32 cellular contexts compared by ENCODE assay signal in the genomic region with DNA sequence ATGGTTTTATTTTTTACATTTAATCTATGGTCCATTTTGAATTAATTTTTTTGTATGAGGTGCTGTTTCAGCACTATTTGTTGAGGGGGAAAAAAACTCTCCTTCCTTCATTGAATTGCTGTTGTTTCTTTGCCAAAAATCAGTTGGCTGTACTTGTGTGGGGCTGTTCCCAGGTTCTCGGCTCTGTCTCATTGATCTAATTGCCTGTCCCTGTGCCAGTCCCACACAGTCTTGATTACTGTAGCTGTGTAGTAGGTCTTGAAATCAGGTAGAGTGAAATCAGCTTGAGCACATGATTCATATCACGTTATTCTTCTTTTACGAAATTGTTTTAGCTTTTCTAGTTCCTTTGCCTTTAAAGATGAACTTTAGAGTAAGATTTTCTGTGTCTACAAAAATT.
"Had no signal": no experiment of that assay in that cellular context is flagged by ENCODE, and none has a peak within 500 bp of the region (broad histone marks: within the 10 kb centered on the region; RNA-seq: fewer than 3 reads in every experiment).

No MANE protein-coding gene starts in this region.

- ATAC-seq: effector memory CD8-positive, alpha-beta T cell; heart right ventricle; left colon; left ventricle myocardium superior; natural killer cell; psoas muscle; right cardiac atrium; stimulated activated naive B cell treated with anti-CD40 and anti-IgM and Interleukin-4, amounts not matched to agents 10 μg/mL and 1 μg/mL and 100 μg/mL, for 72 hours; upper lobe of right lung had no signal

- DNase-seq: dermis blood vessel endothelial cell; effector memory CD8-positive, alpha-beta T cell; erythroblast; esophagus squamous epithelium; foreskin melanocyte; glutamatergic neuron; heart right ventricle; hypothalamus; immature natural killer cell; islet precursor cell; kidney glomerular epithelial cell; left colon; left ventricle myocardium superior; lower lobe of right lung; natural killer cell; occipital lobe; ovary; posterior cingulate gyrus; psoas muscle; spleen; stimulated activated CD4-positive, alpha-beta T cell treated with anti-CD3 and anti-CD28 coated beads, Interleukin-4, amount 100 ng/mL, for 4 hours; stimulated activated naive B cell treated with anti-CD40 and anti-IgM and Interleukin-4, amounts not matched to agents 10 μg/mL and 1 μg/mL and 100 μg/mL, for 72 hours; transverse colon; upper lobe of right lung; uterus had no signal

- H3K9me3 ChIP-seq: esophagus squamous epithelium, lower lobe of right lung, ovary, psoas muscle, spleen, thoracic aorta, transverse colon, upper lobe of right lung, uterus had no signal

- H3K27ac ChIP-seq: coronary artery, esophagus squamous epithelium, heart right ventricle, lower lobe of right lung, ovary, psoas muscle, skin epidermis, spleen, thoracic aorta, transverse colon, upper lobe of right lung, uterus had no signal

- H3K4me3 Mint-ChIP-seq: effector memory CD8-positive, alpha-beta T cell; immature natural killer cell; memory B cell; natural killer cell; stimulated activated naive B cell treated with anti-CD40 and anti-IgM and Interleukin-4, amounts not matched to agents 10 μg/mL and 1 μg/mL and 100 μg/mL, for 72 hours; stimulated activated naive CD8-positive, alpha-beta T cell treated with anti-CD3 and anti-CD28 coated beads, Interleukin-15, Interleukin-2, amounts not matched to agents 100 ng/mL and 50 ng/mL, for 24 hours had no signal

- FAIRE-seq: endometrium had no signal

- H3K36me3 ChIP-seq: esophagus squamous epithelium, heart right ventricle, lower lobe of right lung, ovary, spleen, thoracic aorta, transverse colon, upper lobe of right lung, uterus had no signal

- H3K36me3 Mint-ChIP-seq: immature natural killer cell; memory B cell; natural killer cell; stimulated activated naive B cell treated with anti-CD40 and anti-IgM and Interleukin-4, amounts not matched to agents 10 μg/mL and 1 μg/mL and 100 μg/mL, for 72 hours had no signal

- H3K4me3 ChIP-seq: coronary artery, esophagus squamous epithelium, heart right ventricle, lower lobe of right lung, ovary, psoas muscle, skin epidermis, spleen, thoracic aorta, transverse colon, upper lobe of right lung, uterus had no signal

- H3K27me3 ChIP-seq: heart right ventricle, ovary, transverse colon, upper lobe of right lung, uterus had no signal

- H3K27ac Mint-ChIP-seq: effector memory CD8-positive, alpha-beta T cell; immature natural killer cell; memory B cell; natural killer cell; stimulated activated naive B cell treated with anti-CD40 and anti-IgM and Interleukin-4, amounts not matched to agents 10 μg/mL and 1 μg/mL and 100 μg/mL, for 72 hours; stimulated activated naive CD8-positive, alpha-beta T cell treated with anti-CD3 and anti-CD28 coated beads, Interleukin-15, Interleukin-2, amounts not matched to agents 100 ng/mL and 50 ng/mL, for 24 hours had no signal

- H3K4me1 ChIP-seq: psoas muscle, spleen had no signal

- H3K9me3 Mint-ChIP-seq: effector memory CD8-positive, alpha-beta T cell; immature natural killer cell; memory B cell; natural killer cell; stimulated activated naive CD8-positive, alpha-beta T cell treated with anti-CD3 and anti-CD28 coated beads, Interleukin-15, Interleukin-2, amounts not matched to agents 100 ng/mL and 50 ng/mL, for 24 hours had no signal

- H3K4me1 Mint-ChIP-seq: immature natural killer cell, memory B cell, natural killer cell had no signal
